13 cellular contexts compared by ENCODE assay signal in the genomic region with DNA sequence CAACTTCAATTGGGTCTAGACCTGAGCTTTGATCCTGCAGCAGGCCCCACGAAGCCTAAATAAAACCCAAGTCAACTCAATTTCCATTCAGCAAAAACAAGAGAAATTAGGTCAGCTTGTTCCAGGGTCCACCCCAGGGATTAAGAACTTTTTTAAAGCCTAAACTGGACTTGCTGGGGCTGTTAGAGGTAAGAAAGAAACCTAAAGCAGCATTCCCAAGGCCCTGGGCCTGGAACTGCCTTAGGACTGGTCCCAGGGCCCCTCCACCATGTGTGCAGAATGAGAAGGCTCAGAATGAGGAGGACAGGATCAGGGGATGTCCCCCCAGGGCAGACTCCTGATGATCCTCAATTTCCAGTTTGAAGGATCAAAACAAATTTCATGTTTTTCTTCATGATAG.
"Had no signal": no experiment of that assay in that cellular context is flagged by ENCODE, and none has a peak within 500 bp of the region (broad histone marks: within the 10 kb centered on the region; RNA-seq: fewer than 3 reads in every experiment).

No MANE protein-coding gene starts in this region.

- ATAC-seq: mucosa of descending colon, T-helper 17 cell had no signal

- H3K27ac ChIP-seq: skin epidermis, thyroid gland had no signal

- DNase-seq: activated CD4-positive, alpha-beta T cell treated with anti-CD3 and anti-CD28 coated beads, Interleukin-2, amount 10 ng/mL, durations not matched to agents 7 days and 5 days; activated CD4-positive, CD25-positive, alpha-beta regulatory T cell; activated CD8-positive, alpha-beta memory T cell treated with anti-CD3 and anti-CD28 coated beads for 24 hours; activated naive CD4-positive, alpha-beta T cell treated with Interleukin-2 at 50 U/mL for 16 hours; central memory CD4-positive, alpha-beta T cell; dermis blood vessel endothelial cell; endodermal cell; erythroblast; mammary epithelial cell; mucosa of descending colon; T-helper 17 cell; thyroid gland had no signal

- H3K4me3 ChIP-seq: mucosa of descending colon, skin epidermis, thyroid gland had no signal
